ENCODE assay signal across 8 cellular contexts in the genomic region with DNA sequence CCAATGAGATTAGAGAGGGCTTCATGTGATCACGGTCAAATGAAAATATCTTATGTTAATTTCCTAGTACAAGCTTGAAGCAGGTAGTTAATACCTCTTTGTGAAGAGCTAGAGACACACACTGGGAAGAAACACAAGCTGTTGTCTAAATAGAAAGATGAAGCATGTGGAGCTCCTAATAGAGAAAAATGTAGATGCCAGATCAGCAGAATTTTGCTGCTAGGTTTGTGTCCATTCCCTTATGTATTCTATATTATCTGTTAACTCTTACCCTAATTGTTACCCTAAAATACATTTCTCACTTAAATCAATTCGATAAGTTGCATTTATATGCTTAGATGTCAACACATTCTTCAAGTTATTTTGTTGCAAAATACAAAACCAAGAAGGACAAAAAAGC.
"Had no signal": no experiment of that assay in that cellular context is flagged by ENCODE, and none has a peak within 500 bp of the region (broad histone marks: within the 10 kb centered on the region; RNA-seq: fewer than 3 reads in every experiment).

No MANE protein-coding gene starts in this region.

- H3K4me2 ChIP-seq: GM23338, KMS-11 had no signal

- FAIRE-seq: H1, H54, HTR-8/SVneo had no signal

- DNase-seq: H9, HCEC 1CT, KBM-7 had no signal

- H2AFZ ChIP-seq: GM23338 had no signal

- H3K9ac ChIP-seq: KMS-11 had no signal

- H3K27ac ChIP-seq: KMS-11 had no signal

- H3K4me3 ChIP-seq: GM23338 had no signal

- ATAC-seq: GM23338 had no signal
